Comparison of ENCODE assay signal across 31 cellular contexts in the genomic region with DNA sequence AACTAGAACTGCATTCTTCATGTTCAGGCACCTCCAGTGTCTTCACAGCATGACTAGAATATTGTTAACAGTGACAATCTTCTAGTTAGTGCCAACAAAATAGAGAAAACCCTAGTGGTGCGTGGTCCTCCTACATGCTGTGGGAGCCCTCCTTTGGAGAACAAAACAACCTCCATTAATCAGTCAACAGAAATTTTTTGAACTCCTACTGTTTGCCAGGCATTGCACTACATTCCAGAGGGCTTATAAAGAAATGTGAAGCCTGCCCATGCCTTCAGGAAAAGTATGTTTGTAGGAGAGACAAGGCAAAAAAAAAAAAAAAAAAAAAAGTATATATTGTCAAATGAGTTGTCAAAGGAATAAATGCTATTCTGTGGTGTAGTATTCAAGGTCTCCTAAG.
"Had no signal": no experiment of that assay in that cellular context is flagged by ENCODE, and none has a peak within 500 bp of the region (broad histone marks: within the 10 kb centered on the region; RNA-seq: fewer than 3 reads in every experiment).

No MANE protein-coding gene starts in this region.

- H3K27me3 Mint-ChIP-seq: dendritic cell treated with granulocyte-macrophage colony-stimulating factor and Interleukin-4, amounts not matched to agents 40 ng/mL and 50 ng/mL, for 4 days; stimulated activated naive B cell treated with anti-CD40 and anti-IgM and Interleukin-4, amounts not matched to agents 10 μg/mL and 1 μg/mL and 100 μg/mL, for 72 hours; stimulated activated naive CD8-positive, alpha-beta T cell treated with anti-CD3 and anti-CD28 coated beads, Interleukin-15, Interleukin-2, amounts not matched to agents 100 ng/mL and 50 ng/mL, for 24 hours had no signal

- H2AFZ ChIP-seq: hepatocyte had no signal

- H3K27me3 ChIP-seq: esophagus muscularis mucosa, foreskin keratinocyte, gastroesophageal sphincter, heart left ventricle, hepatocyte, left lung, ovary, sigmoid colon, tibial nerve, upper lobe of left lung, uterus had no signal

- H3K4me1 ChIP-seq: esophagus muscularis mucosa, foreskin keratinocyte, gastroesophageal sphincter, heart left ventricle, left lung, psoas muscle, sigmoid colon, tibial nerve, upper lobe of left lung, uterus had no signal

- H3K79me2 ChIP-seq: hepatocyte had no signal

- H3K27ac Mint-ChIP-seq: dendritic cell treated with granulocyte-macrophage colony-stimulating factor and Interleukin-4, amounts not matched to agents 40 ng/mL and 50 ng/mL, for 4 days; endodermal cell; mesothelial cell of epicardium; naive thymus-derived CD8-positive, alpha-beta T cell; nephron progenitor cell; stimulated activated naive B cell treated with anti-CD40 and anti-IgM and Interleukin-4, amounts not matched to agents 10 μg/mL and 1 μg/mL and 100 μg/mL, for 72 hours; stimulated activated naive CD8-positive, alpha-beta T cell treated with anti-CD3 and anti-CD28 coated beads, Interleukin-15, Interleukin-2, amounts not matched to agents 100 ng/mL and 50 ng/mL, for 24 hours had no signal

- H3K9me3 ChIP-seq: esophagus muscularis mucosa, gastroesophageal sphincter, heart left ventricle, left lung, mucosa of descending colon, ovary, psoas muscle, sigmoid colon, thoracic aorta, tibial nerve, upper lobe of left lung, uterus had no signal

- H3K27ac ChIP-seq: epithelial cell of prostate, esophagus muscularis mucosa, foreskin keratinocyte, gastroesophageal sphincter, heart left ventricle, hepatocyte, left lung, ovary, psoas muscle, sigmoid colon, skin epidermis, thoracic aorta, tibial nerve, upper lobe of left lung, uterus had no signal

- H3K9me3 Mint-ChIP-seq: dendritic cell treated with granulocyte-macrophage colony-stimulating factor and Interleukin-4, amounts not matched to agents 40 ng/mL and 50 ng/mL, for 4 days; endodermal cell; mesothelial cell of epicardium; nephron progenitor cell; stimulated activated naive CD8-positive, alpha-beta T cell treated with anti-CD3 and anti-CD28 coated beads, Interleukin-15, Interleukin-2, amounts not matched to agents 100 ng/mL and 50 ng/mL, for 24 hours had no signal

- H3K4me3 ChIP-seq: esophagus muscularis mucosa, gastroesophageal sphincter, heart left ventricle, hepatocyte, left lung, mucosa of descending colon, ovary, psoas muscle, sigmoid colon, skin epidermis, thoracic aorta, tibial nerve, upper lobe of left lung, uterus had no signal

- H3K4me3 Mint-ChIP-seq: dendritic cell treated with granulocyte-macrophage colony-stimulating factor and Interleukin-4, amounts not matched to agents 40 ng/mL and 50 ng/mL, for 4 days; endodermal cell; mesothelial cell of epicardium; naive thymus-derived CD8-positive, alpha-beta T cell; nephron progenitor cell; stimulated activated naive B cell treated with anti-CD40 and anti-IgM and Interleukin-4, amounts not matched to agents 10 μg/mL and 1 μg/mL and 100 μg/mL, for 72 hours; stimulated activated naive CD8-positive, alpha-beta T cell treated with anti-CD3 and anti-CD28 coated beads, Interleukin-15, Interleukin-2, amounts not matched to agents 100 ng/mL and 50 ng/mL, for 24 hours had no signal

- H3K36me3 Mint-ChIP-seq: mesothelial cell of epicardium; stimulated activated naive B cell treated with anti-CD40 and anti-IgM and Interleukin-4, amounts not matched to agents 10 μg/mL and 1 μg/mL and 100 μg/mL, for 72 hours had no signal

- H3K36me3 ChIP-seq: esophagus muscularis mucosa, gastroesophageal sphincter, heart left ventricle, left lung, ovary, sigmoid colon, thoracic aorta, tibial nerve, upper lobe of left lung, uterus had no signal

- H3K4me2 ChIP-seq: hepatocyte had no signal

- H3K4me1 Mint-ChIP-seq: endodermal cell; mesothelial cell of epicardium; naive thymus-derived CD8-positive, alpha-beta T cell; stimulated activated naive B cell treated with anti-CD40 and anti-IgM and Interleukin-4, amounts not matched to agents 10 μg/mL and 1 μg/mL and 100 μg/mL, for 72 hours had no signal

- DNase-seq: effector CD8-positive, alpha-beta T cell; endodermal cell; foreskin keratinocyte; heart left ventricle; left cardiac atrium; left lung; mesenchymal stem cell; mucosa of descending colon; naive thymus-derived CD8-positive, alpha-beta T cell; nephron progenitor cell; occipital lobe; ovary; posterior cingulate gyrus; psoas muscle; right cardiac atrium; sigmoid colon; stimulated activated CD4-positive, alpha-beta T cell treated with anti-CD3 and anti-CD28 coated beads, Interleukin-15, amount 100 ng/mL, for 24 hours; stimulated activated CD4-positive, alpha-beta T cell treated with anti-CD3 and anti-CD28 coated beads, Interleukin-2, amount 100 ng/mL, for 48 hours; stimulated activated naive B cell treated with anti-CD40 and anti-IgM and Interleukin-4, amounts not matched to agents 10 μg/mL and 1 μg/mL and 100 μg/mL, for 72 hours; upper lobe of left lung; uterus had no signal

- ATAC-seq: foreskin keratinocyte; gastroesophageal sphincter; heart left ventricle; left cardiac atrium; left lung; mucosa of descending colon; naive thymus-derived CD8-positive, alpha-beta T cell; psoas muscle; right cardiac atrium; stimulated activated naive B cell treated with anti-CD40 and anti-IgM and Interleukin-4, amounts not matched to agents 10 μg/mL and 1 μg/mL and 100 μg/mL, for 72 hours had no signal
